8 cellular contexts compared by ENCODE assay signal in the genomic region with DNA sequence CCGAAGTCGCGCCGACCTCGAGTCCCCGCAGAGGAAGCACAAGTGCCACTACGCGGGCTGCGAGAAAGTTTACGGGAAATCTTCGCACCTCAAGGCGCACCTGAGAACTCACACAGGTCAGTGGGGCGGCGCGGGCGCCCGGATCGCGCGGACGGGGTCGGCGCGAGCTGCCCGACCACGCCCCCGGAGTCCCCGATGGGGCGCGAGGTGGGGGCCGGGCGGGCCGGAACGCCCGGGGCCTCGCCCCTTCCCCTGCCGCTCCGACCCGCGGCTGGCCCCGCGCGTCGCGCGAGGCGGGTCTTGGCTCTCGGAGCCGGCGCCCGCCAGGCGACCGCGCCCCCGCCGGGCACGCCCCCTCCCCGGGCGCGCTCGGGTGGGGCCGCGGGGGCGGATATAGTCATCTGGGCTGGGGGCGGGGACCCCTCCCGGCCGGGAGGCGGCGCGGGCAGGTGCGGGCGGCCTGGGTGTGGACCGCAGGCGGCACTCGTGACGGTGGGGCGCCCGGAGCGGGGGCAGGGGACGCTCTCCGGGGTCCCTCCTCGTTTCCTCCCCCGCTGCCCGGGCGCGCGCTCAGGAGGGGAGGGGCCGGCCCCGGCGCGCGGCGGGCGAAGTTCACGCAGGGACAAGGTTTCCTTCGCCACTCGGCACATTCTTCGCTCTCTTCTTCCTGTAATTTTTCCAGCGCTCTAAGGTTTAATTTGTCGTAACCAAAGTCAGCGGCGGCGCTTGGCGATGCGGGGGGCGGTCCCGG.
DNase-seq lines count a peak whose midpoint lies in the region; ATAC-seq and TF ChIP-seq lines count a peak whose summit lies in the region.

No MANE protein-coding gene starts in this region.

- H3K9me3 Mint-ChIP-seq in central memory CD8-positive, alpha-beta T cell: no peaks in the 10 kb centered on the region

- peak overlapping the region; percentile 100 for H3K4me3 Mint-ChIP-seq in central memory CD8-positive, alpha-beta T cell

- H3K27me3 Mint-ChIP-seq in central memory CD8-positive, alpha-beta T cell: no peaks in the 10 kb centered on the region

- H3K4me3 ChIP-seq in LNCaP clone FGC (ENCODE audit: low read depth, low read length) (peak overlapping the region; percentile 71), WI38 (ENCODE audit: low read depth, low read length) (peak overlapping the region; percentile 77)

- TF ChIP-seq POLR2A in GM15510 (IDR thresholded peaks at IDR 0.05; ENCODE audit: borderline replicate concordance, extremely low read depth, insufficient read length): peak; percentile 42

- peaks cover 61% of the 10 kb centered on the region for H3K4me1 Mint-ChIP-seq in central memory CD8-positive, alpha-beta T cell

- DNase-seq in LNCaP clone FGC (ENCODE audit: low read depth) (no peak), left kidney (ENCODE audit: low read depth, low spot score) (peak; percentile 85), COLO829 (ENCODE audit: low spot score) (no peak)
- DNase-seq in central memory CD8-positive, alpha-beta T cell (ENCODE audit: low spot score in 2 of 2): peak; percentile 58 to 73
- peak; percentile 71 for DNase-seq in stimulated activated CD4-positive, alpha-beta T cell treated with anti-CD3 and anti-CD28 coated beads, Interleukin-4, amount 100 ng/mL, for 1 hour

- peaks cover 46% of the 10 kb centered on the region for H3K36me3 Mint-ChIP-seq in central memory CD8-positive, alpha-beta T cell (ENCODE audit: insufficient read depth)

- peak overlapping the region; percentile 97 for H3K27ac Mint-ChIP-seq in central memory CD8-positive, alpha-beta T cell (ENCODE audit: low read depth)

- TF ChIP-seq CTCF in LNCaP clone FGC (IDR thresholded peaks at IDR 0.05; ENCODE audit: control insufficient read depth, extremely low read depth, insufficient read depth) (no peak), WI38 (IDR thresholded peaks at IDR 0.05; ENCODE audit: low read depth, low read length) (no peak)

- ATAC-seq in central memory CD8-positive, alpha-beta T cell (replicated peaks; ENCODE audit: extremely low read depth, poor library complexity, severe bottlenecking): peak; percentile 3
- ATAC-seq in HG03108 (IDR thresholded peaks at IDR 0.05; ENCODE audit: unreplicated experiment): no peak

Comparison
In these comparisons a context has a peak if more than half of its experiments do, and no peak if none do; other contexts are left out.
1. DNase-seq: peak in central memory CD8-positive, alpha-beta T cell (2 of 2), left kidney (single experiment) and stimulated activated CD4-positive, alpha-beta T cell treated with anti-CD3 and anti-CD28 coated beads, Interleukin-4, amount 100 ng/mL, for 1 hour (single experiment); none in LNCaP clone FGC (single experiment) and COLO829 (single experiment).